In genomic region chrX:10620121-10620699, GRCh38 we compare ENCODE assay signal across 8 cellular contexts. TPM values are rescaled to one million over a fixed set of nuclear protein-coding genes. Genes with fewer than 3 reads are reported as not detected.
DNase-seq lines count a peak whose midpoint lies in the region; ATAC-seq, FAIRE-seq and TF ChIP-seq lines count a peak whose summit lies in the region.

Gene MID1 (minus strand): TSS chrX:10620585. CDS start chrX:10567547, 53,038 bp downstream.

- no peak for TF ChIP-seq EP300 in A549 (IDR thresholded peaks at IDR 0.05)

- DNase-seq in A549 (ENCODE audit: low read depth in 1 of 2, low spot score in 1 of 2) (peak; percentile 68 to 85), NCI-H2171 treated with DMSO at 0.1 percent for 48 hours (lab: John Stamatoyannopoulos, UW) (peak; percentile 79), amniotic stem cell (lab: John Stamatoyannopoulos, UW) (peak; percentile 13), left cardiac atrium (peak; percentile 75)

- intact Hi-C loops in left cardiac atrium (cut with DNase I) = no loop called here

- no peak for FAIRE-seq in A549 (lab: Jason Lieb, UNC)

- POLR2A ChIA-PET in A549 (lab: Yijun Ruan, JAX) = interaction anchor here (1.0 to 2.7 kb wide), 8 partner anchors 10 to 433 kb away, joined by 3 to 12 read pairs (median 4); no protein-coding TSS in a partner anchor

- TF ChIP-seq CTCF in A549 (IDR thresholded peaks at IDR 0.05) (no peak), parathyroid adenoma (IDR thresholded peaks at IDR 0.05) (no peak)

- 2% methylated on average over 23 of the region's 46 CpGs for WGBS in A549 (ENCODE audit: missing lambda C conversion rate)

- CTCF ChIA-PET in A549 (lab: Yijun Ruan, JAX) = interaction anchor here (1.1 to 6.1 kb wide), 4 partner anchors 12 to 430 kb away, joined by 3 to 42 read pairs (median 23); no protein-coding TSS in a partner anchor

- H3K27ac ChIP-seq in A549 (peak within 1 kb of the TSS; percentile 76 to 95), parathyroid adenoma (peak within 1 kb of the TSS; percentile 65)

- no peaks in the 10 kb centered on the region for H3K27me3 ChIP-seq in parathyroid adenoma (ENCODE audit: control insufficient read depth, insufficient read depth, low read length)

- no peaks in the 10 kb centered on the region for H3K36me3 ChIP-seq in parathyroid adenoma (ENCODE audit: control insufficient read depth, insufficient read depth, low read length)

- H3K4me1 ChIP-seq in A549 (peaks cover 24% of the 10 kb centered on the region), parathyroid adenoma (no peaks in the 10 kb centered on the region)

- TF ChIP-seq POLR2A in A549 (IDR thresholded peaks at IDR 0.05; ENCODE audit: low read length) = peak; percentile 36; the same call in 1 of the 2 replicates

- peak within 1 kb of the TSS; percentile 96 for H3K4me2 ChIP-seq in A549
- H3K4me2 ChIP-seq in parathyroid adenoma (ENCODE audit: low read length) = peak within 1 kb of the TSS; percentile 71

- ATAC-seq in A549 (peak; percentile 89 to 91), GM18909 (IDR thresholded peaks at IDR 0.05; ENCODE audit: poor library complexity, unreplicated experiment) (peak; percentile 27), left cardiac atrium (peak; percentile 93 to 96), HG02973 (IDR thresholded peaks at IDR 0.05; ENCODE audit: unreplicated experiment) (no peak), GM21825 (IDR thresholded peaks at IDR 0.05; ENCODE audit: unreplicated experiment) (no peak)

- H3K9me3 ChIP-seq in A549 (no peaks in the 10 kb centered on the region), parathyroid adenoma (ENCODE audit: control insufficient read depth, low read length) (no peaks in the 10 kb centered on the region)

- peak within 1 kb of the TSS; percentile 68 for H3K4me3 ChIP-seq in A549
- H3K4me3 ChIP-seq in parathyroid adenoma (ENCODE audit: low read depth, low read length) = peak within 1 kb of the TSS; percentile 53

- peak within 1 kb of the TSS; percentile 79 for H2AFZ ChIP-seq in parathyroid adenoma

- no peaks in the 10 kb centered on the region for H3K79me2 ChIP-seq in parathyroid adenoma

- no peak within 1 kb of the TSS for H3K9ac ChIP-seq in parathyroid adenoma

- no peak for TF ChIP-seq RAD21 in A549 (conservative IDR thresholded peaks at IDR 0.05 in 1 of 2, IDR thresholded peaks at IDR 0.05 in 1 of 2)

TF ChIP-seq in A549, 52 proteins besides CTCF, POLR2A, EP300 and RAD21:
- TF ChIP-seq MAZ (IDR thresholded peaks at IDR 0.05; ENCODE audit: borderline replicate concordance, low read depth, low read length) = no peak
- TF ChIP-seq KDM5A (IDR thresholded peaks at IDR 0.05) = no peak
- TF ChIP-seq RNF2 (IDR thresholded peaks at IDR 0.05; ENCODE audit: borderline replicate concordance, low read depth) = no peak
- peak; percentile 47 for TF ChIP-seq MAX (IDR thresholded peaks at IDR 0.05)
- peak; percentile 52 to 62; a peak in 2 of 5 replicates for TF ChIP-seq JUN (IDR thresholded peaks at IDR 0.05)
- 0 out of 4 replicates have a peak, but pooled peaks of 1 of the 2 experiments have one; percentile 31 for TF ChIP-seq CEBPB (IDR thresholded peaks at IDR 0.05)
- TF ChIP-seq ZFP36 (IDR thresholded peaks at IDR 0.05; ENCODE audit: borderline replicate concordance, partially characterized antibody) = no peak
- TF ChIP-seq USF2 (IDR thresholded peaks at IDR 0.05) = no peak
- 0 out of 2 replicates have a peak, but pooled peaks have one; percentile 28 for TF ChIP-seq PBX3 (IDR thresholded peaks at IDR 0.05)
- TF ChIP-seq MYC (IDR thresholded peaks at IDR 0.05; ENCODE audit: borderline replicate concordance, low read length) = 0 out of 2 replicates have a peak, but pooled peaks have one; percentile 13
- no peak for TF ChIP-seq REST (IDR thresholded peaks at IDR 0.05)
- no peak for TF ChIP-seq KDM1A (IDR thresholded peaks at IDR 0.05; ENCODE audit: low read depth)
- no peak for TF ChIP-seq SMC3 (IDR thresholded peaks at IDR 0.05)
- TF ChIP-seq GATA3 (IDR thresholded peaks at IDR 0.05; ENCODE audit: borderline replicate concordance) = peak; percentile 31; the same call in 1 of the 2 replicates
- TF ChIP-seq ELK1 (IDR thresholded peaks at IDR 0.05; ENCODE audit: low read depth, low read length) = no peak

RNA-seq across cellular contexts. Expression of gene MID1, which starts in this region (rescaled TPM):
- polyA plus RNA-seq in A549 (2011; rRNA removed) (106 and 113 TPM in 2 replicates), A549 (2017; fragmentation: RNase III; extraction: RNeasy Plus Mini Kit Qiagen cat#74134 plus additional on column Dnase treatment) (58.3 to 59.8 TPM (median 59.5 TPM) in 3 replicates)
- polyA plus RNA-seq in A549 (2012; cell fraction: cytosol; rRNA removed) = 54.5 and 56.8 TPM in 2 replicates
- polyA plus RNA-seq in A549 (2012; cell fraction: nucleus; rRNA removed) = 106 and 115 TPM in 2 replicates
- polyA minus RNA-seq in A549 (2011; rRNA and poly(A)+ RNA removed) = 178 and 200 TPM in 2 replicates
- total RNA-seq in left cardiac atrium = 10 to 100 TPM; 11.0 to 25.5 TPM

Comparison
In these comparisons a context has a peak if more than half of its experiments do, and no peak if none do; other contexts are left out.
1. ATAC-seq: peak in A549 (2 of 2), GM18909 (single experiment) and left cardiac atrium (2 of 2); none in HG02973 (single experiment) and GM21825 (single experiment).
2. DNase-seq: peak in every context shown above with its lines; median percentile 79 in NCI-H2171 treated with DMSO at 0.1 percent for 48 hours; 76 in A549; 75 in left cardiac atrium; 13 in amniotic stem cell.